35 cellular contexts compared by ENCODE assay signal in the genomic region with DNA sequence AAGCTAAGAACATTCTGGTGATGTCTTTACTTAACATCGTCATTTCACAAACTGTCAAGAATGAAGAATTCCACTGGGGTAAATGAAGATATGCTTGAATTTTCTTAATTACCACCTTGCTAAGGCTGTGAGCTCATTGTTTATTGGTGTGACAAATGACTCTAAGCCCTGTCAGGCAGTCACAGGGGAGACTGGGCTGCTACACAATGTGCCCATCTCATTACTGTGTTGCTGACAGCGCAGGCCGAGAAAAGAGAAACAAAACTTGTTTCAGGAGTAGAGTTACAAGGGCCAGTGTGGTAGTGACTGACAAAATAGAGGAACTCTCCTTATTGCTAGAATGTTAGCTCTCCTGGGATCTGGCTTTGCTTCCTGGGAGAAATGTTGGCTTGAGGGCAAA.
"Had no signal": no experiment of that assay in that cellular context is flagged by ENCODE, and none has a peak within 500 bp of the region (broad histone marks: within the 10 kb centered on the region; RNA-seq: fewer than 3 reads in every experiment).

No MANE protein-coding gene starts in this region.

- H3K36me3 ChIP-seq: adrenal gland, Peyer's patch had no signal

- H3K9me3 ChIP-seq: adrenal gland, Peyer's patch had no signal

- DNase-seq: activated B cell treated with CpG ODN at 0.5 μM for 24 hours; activated CD4-positive, alpha-beta memory T cell treated with anti-CD3 and anti-CD28 coated beads for 36 hours; activated CD4-positive, alpha-beta T cell treated with anti-CD3 and anti-CD28 coated beads for 4 hours; activated CD4-positive, alpha-beta T cell treated with anti-CD3 and anti-CD28 coated beads, Interleukin-2, amount 50 U/mL, for 1 hour; activated CD4-positive, CD25-positive, alpha-beta regulatory T cell treated with anti-CD3 and anti-CD28 coated beads, Interleukin-2, amount 50 U/mL, for 72 hours; activated CD8-positive, alpha-beta memory T cell treated with anti-CD3 and anti-CD28 coated beads, Interleukin-2, amount 50 U/mL, for 4 hours; activated gamma-delta T cell treated with Interleukin-2 at 50 U/mL for 16 hours; activated naive CD4-positive, alpha-beta T cell treated with anti-CD3 and anti-CD28 coated beads for 36 hours; activated T-cell treated with anti-CD3 and anti-CD28 coated beads for 4 hours; activated T-cell treated with anti-CD3 and anti-CD28 coated beads, Interleukin-2, amount 50 U/mL, for 4 hours; adrenal gland; caudate nucleus; cerebellar nuclear complex; KG1; MM.1S; MV-4-11; NCI-H1092 treated with DMSO at 0.1 percent for 48 hours; NCI-H146; NCI-H187 treated with DMSO at 0.1 percent for 48 hours; NCI-H2081; NCI-H2171 treated with DMSO at 0.1 percent for 48 hours; NCI-H226; NCI-H446 treated with DMSO at 0.1 percent for 48 hours; NCI-H524; NK-92 treated with Interleukin-12 subunit alpha and Interleukin-12 subunit beta, amount 100 ng/mL, for 24 hours; PC-3; Peyer's patch; RPMI8226; SHP77 treated with DMSO at 0.1 percent for 48 hours; T-cell; T-helper 2 cell; T-helper 9 cell had no signal

- H3K4me3 ChIP-seq: adrenal gland, Peyer's patch had no signal

- ATAC-seq: activated naive CD4-positive, alpha-beta T cell treated with anti-CD3 and anti-CD28 coated beads, Interleukin-2, amount 50 U/mL, for 72 hours; activated T-cell treated with anti-CD3 and anti-CD28 coated beads, Interleukin-2, amount 50 U/mL, for 4 hours; PC-3; SK-N-SH treated with all-trans-retinoic acid at 6 μM for 48 hours; T-cell had no signal

- H3K4me1 ChIP-seq: adrenal gland, Peyer's patch had no signal

- H3K27ac ChIP-seq: adrenal gland, Peyer's patch, VCaP had no signal

- H3K27me3 ChIP-seq: adrenal gland, Peyer's patch had no signal
